9 cellular contexts compared by ENCODE assay signal in genomic region chr22:18031670-18032454, GRCh38. TPM values are rescaled to one million over a fixed set of nuclear protein-coding genes. Genes with fewer than 3 reads are reported as not detected.
DNase-seq lines count a peak whose midpoint lies in the region; ATAC-seq and TF ChIP-seq lines count a peak whose summit lies in the region.
"Had no signal": no experiment of that assay in that cellular context is flagged by ENCODE, and none has a peak within 500 bp of the region (broad histone marks: within the 10 kb centered on the region; RNA-seq: fewer than 3 reads in every experiment).

No MANE protein-coding gene starts in this region.

- no peak for ATAC-seq in HG03469 (IDR thresholded peaks at IDR 0.05; ENCODE audit: unreplicated experiment)

- TF ChIP-seq POLR2A in breast epithelium (IDR thresholded peaks at IDR 0.05) (no peak), ovary (IDR thresholded peaks at IDR 0.05) (no peak)

- H3K27ac ChIP-seq in breast epithelium (peak overlapping the region; percentile 62 to 79), muscle layer of duodenum (ENCODE audit: low read length) (peak overlapping the region; percentile 88), ovary (no peak overlapping the region)

- H3K9me3 ChIP-seq in breast epithelium: no peaks in the 10 kb centered on the region
- no peaks in the 10 kb centered on the region for H3K9me3 ChIP-seq in muscle layer of duodenum (ENCODE audit: control insufficient read depth in 1 of 2, low read length in 2 of 2)
- no peaks in the 10 kb centered on the region for H3K9me3 ChIP-seq in ovary

- H3K27me3 ChIP-seq in breast epithelium: no peaks in the 10 kb centered on the region
- H3K27me3 ChIP-seq in muscle layer of duodenum (ENCODE audit: low read depth, low read length): no peaks in the 10 kb centered on the region
- no peaks in the 10 kb centered on the region for H3K27me3 ChIP-seq in ovary

- DNase-seq in AG10803 (ENCODE audit: low read depth) (peak; percentile 96), LoVo (ENCODE audit: low spot score) (peak; percentile 67), breast epithelium (ENCODE audit: low spot score in 2 of 2) (peak in 1 of 2 donors; percentile 84), putamen (ENCODE audit: low spot score) (no peak), ovary (no peak)
- no peak for DNase-seq in activated effector memory CD4-positive, alpha-beta T cell treated with Interleukin-2 at 50 U/mL for 16 hours
- DNase-seq: left cardiac atrium had no signal

- no peak for TF ChIP-seq EP300 in ovary (IDR thresholded peaks at IDR 0.05)

- H3K4me1 ChIP-seq in breast epithelium (peaks cover 0 to 8% of the 10 kb centered on the region in 2 donors), muscle layer of duodenum (ENCODE audit: control insufficient read depth in 1 of 2, insufficient read depth in 2 of 2, low read length in 2 of 2) (peaks cover 0 to 9% of the 10 kb centered on the region in 2 donors), ovary (ENCODE audit: insufficient read depth) (peaks cover 6% of the 10 kb centered on the region)

- TF ChIP-seq CTCF in AG10803 (conservative IDR thresholded peaks at IDR 0.05; ENCODE audit: low read length) (no peak), breast epithelium (IDR thresholded peaks at IDR 0.05) (no peak), ovary (IDR thresholded peaks at IDR 0.05) (no peak)

- intact Hi-C loops in breast epithelium (cut with DNase I; ENCODE audit: low total_unique reads) (no loop called here), ovary (cut with DNase I) (no loop called here)

- 73 to 78% (median 75%) methylated on average over 11 of the region's 11 CpGs for WGBS in ovary, 3 donors

- H3K36me3 ChIP-seq in breast epithelium (no peaks in the 10 kb centered on the region), muscle layer of duodenum (ENCODE audit: control insufficient read depth in 1 of 2, insufficient read depth in 2 of 2, low read length in 2 of 2) (no peaks in the 10 kb centered on the region), ovary (no peaks in the 10 kb centered on the region)

- H3K4me3 ChIP-seq in AG10803 (ENCODE audit: low read length): no peak overlapping the region
- H3K4me3 ChIP-seq in breast epithelium: no peak overlapping the region
- H3K4me3 ChIP-seq in muscle layer of duodenum (ENCODE audit: low read depth in 1 of 2, low read length in 2 of 2): no peak overlapping the region
- no peak overlapping the region for H3K4me3 ChIP-seq in ovary

RNA-seq across cellular contexts. Expression of gene MICAL3, which starts 7.5 kb away (rescaled TPM):
- total RNA-seq in breast epithelium (10 to 100 TPM; 19.5 to 42.3 (median 34.8) TPM), ovary (100 to 1,000 TPM in 1 of 7 donors, 10 to 100 TPM in 6; 17.5 to 106 (median 81.6) TPM)
- polyA plus RNA-seq in ovary: 10 to 100 TPM; 24.1 to 31.9 TPM

RNA-seq across cellular contexts. Expression of gene PEX26, which starts 45.9 kb away (rescaled TPM):
- total RNA-seq in breast epithelium (10 to 100 TPM; 18.7 to 22.2 (median 19.2) TPM), ovary (10 to 100 TPM; 13.0 to 33.4 (median 26.3) TPM)
- polyA plus RNA-seq in ovary: 10 to 100 TPM; 14.9 to 21.5 TPM

Comparison
In these comparisons a context has a peak if more than half of its experiments do, and no peak if none do; other contexts are left out.
1. DNase-seq: peak in AG10803 (single experiment) and LoVo (single experiment); none in putamen (single experiment), activated effector memory CD4-positive, alpha-beta T cell treated with Interleukin-2 at 50 U/mL for 16 hours (single experiment) and ovary (0 of 5).
2. H3K27ac ChIP-seq: peak in breast epithelium (2 of 2) and muscle layer of duodenum (single experiment); none in ovary (0 of 2).